In genomic region chr7:44980393-44981034, GRCh38 we compare ENCODE assay signal across 8 cellular contexts. TPM values are rescaled to one million over a fixed set of nuclear protein-coding genes. Genes with fewer than 3 reads are reported as not detected.
DNase-seq lines count a peak whose midpoint lies in the region; ATAC-seq and TF ChIP-seq lines count a peak whose summit lies in the region.

No MANE protein-coding gene starts in this region.

- peaks cover 12% of the 10 kb centered on the region for H3K79me2 ChIP-seq in smooth muscle cell (ENCODE audit: low read depth)

- no peaks in the 10 kb centered on the region for H3K9me3 ChIP-seq in effector memory CD4-positive, alpha-beta T cell (ENCODE audit: control insufficient read depth, low read length)
- no peaks in the 10 kb centered on the region for H3K9me3 ChIP-seq in smooth muscle cell (replicated peaks; ENCODE audit: low read depth)

- WGBS in smooth muscle cell (ENCODE audit: low lambda C conversion rate), result 76% methylated on average over 8 of the region's 8 CpGs

- no peak overlapping the region for H2AFZ ChIP-seq in smooth muscle cell (ENCODE audit: low read depth)

- no peak overlapping the region for H3K9ac ChIP-seq in smooth muscle cell (ENCODE audit: low read depth)

- ATAC-seq in HG03103 (IDR thresholded peaks at IDR 0.05; ENCODE audit: low read depth, unreplicated experiment), result peak; percentile 47

- H3K4me2 ChIP-seq in smooth muscle cell, result no peak overlapping the region

- TF ChIP-seq CTCF in smooth muscle cell (IDR thresholded peaks at IDR 0.05; ENCODE audit: borderline replicate concordance, insufficient read depth, poor library complexity, severe bottlenecking), result no peak

- H3K27ac ChIP-seq in effector memory CD4-positive, alpha-beta T cell (ENCODE audit: insufficient read depth, low read length, poor library complexity, severe bottlenecking), result peak overlapping the region; percentile 93
- peak overlapping the region; percentile 54 for H3K27ac ChIP-seq in smooth muscle cell (ENCODE audit: low read depth)

- peaks cover 9% of the 10 kb centered on the region for H3F3A ChIP-seq in smooth muscle cell (ENCODE audit: low read depth)

- H3K4me1 ChIP-seq in effector memory CD4-positive, alpha-beta T cell (ENCODE audit: control insufficient read depth, insufficient read depth, low read length, poor library complexity, severe bottlenecking), result peaks cover 73% of the 10 kb centered on the region
- peaks cover 12% of the 10 kb centered on the region for H3K4me1 ChIP-seq in smooth muscle cell (ENCODE audit: low read depth)

- DNase-seq in activated T-cell treated with anti-CD3 and anti-CD28 coated beads for 24 hours (ENCODE audit: low read depth), result peak; percentile 70
- no peak for DNase-seq in activated T-cell treated with anti-CD3 and anti-CD28 coated beads for 4 hours
- DNase-seq in T-helper 2 cell, result peak in 4 of 5 experiments; percentile 62 to 90 (median 68)
- DNase-seq in effector memory CD4-positive, alpha-beta T cell, result peak; percentile 55 to 75 (median 65)
- no peak for DNase-seq in smooth muscle cell (lab: John Stamatoyannopoulos, UW; ENCODE audit: unreplicated experiment)
- no peak for DNase-seq in NCI-H2081 treated with DMSO at 0.1 percent for 48 hours (lab: John Stamatoyannopoulos, UW)
- no peak for DNase-seq in LoVo (ENCODE audit: low spot score)

- no peak overlapping the region for H3K4me3 ChIP-seq in effector memory CD4-positive, alpha-beta T cell (ENCODE audit: insufficient read depth, low read depth, low read length, poor library complexity, severe bottlenecking)
- H3K4me3 ChIP-seq in smooth muscle cell, result no peak overlapping the region

- H3K36me3 ChIP-seq in effector memory CD4-positive, alpha-beta T cell (ENCODE audit: control insufficient read depth, insufficient read depth, low read length), result peaks cover 44% of the 10 kb centered on the region
- peaks cover 8% of the 10 kb centered on the region for H3K36me3 ChIP-seq in smooth muscle cell (ENCODE audit: low read depth)

- peaks cover 14% of the 10 kb centered on the region for H4K20me1 ChIP-seq in smooth muscle cell (ENCODE audit: low read depth)

- no peaks in the 10 kb centered on the region for H3K27me3 ChIP-seq in effector memory CD4-positive, alpha-beta T cell (replicated peaks; ENCODE audit: control insufficient read depth, insufficient read depth, low read length, poor library complexity, severe bottlenecking)
- H3K27me3 ChIP-seq in smooth muscle cell (ENCODE audit: low read depth), result no peaks in the 10 kb centered on the region

RNA-seq across cellular contexts. Expression of gene MYO1G, which starts 1.7 kb away (rescaled TPM):
- 0.04 and 0.27 TPM in 2 replicates for total RNA-seq in smooth muscle cell
- 0.31 TPM in 1 of 2 replicates, not detected in the other for polyA plus RNA-seq in smooth muscle cell

RNA-seq across cellular contexts. Expression of gene CCM2, which starts 19.5 kb away (rescaled TPM):
- 32.6 and 32.9 TPM in 2 replicates for total RNA-seq in smooth muscle cell
- polyA plus RNA-seq in smooth muscle cell, result 85.5 and 86.9 TPM in 2 replicates

Comparison
In these comparisons a context has a peak if more than half of its experiments do, and no peak if none do; other contexts are left out.
1. DNase-seq: peak in activated T-cell treated with anti-CD3 and anti-CD28 coated beads for 24 hours (single experiment), T-helper 2 cell (4 of 5) and effector memory CD4-positive, alpha-beta T cell (3 of 3); none in activated T-cell treated with anti-CD3 and anti-CD28 coated beads for 4 hours (single experiment), smooth muscle cell (single experiment), NCI-H2081 treated with DMSO at 0.1 percent for 48 hours (single experiment) and LoVo (single experiment).